8 cellular contexts compared by ENCODE assay signal in genomic region chr11:117986981-117987495, GRCh38. TPM values are rescaled to one million over a fixed set of nuclear protein-coding genes. Genes with fewer than 3 reads are reported as not detected.
DNase-seq lines count a peak whose midpoint lies in the region; ATAC-seq and TF ChIP-seq lines count a peak whose summit lies in the region.

No MANE protein-coding gene starts in this region.

- H3K36me3 Mint-ChIP-seq in GM23338 (ENCODE audit: low read depth) (no peaks in the 10 kb centered on the region), osteocyte (ENCODE audit: unreplicated experiment) (no peaks in the 10 kb centered on the region)

- H3K27ac Mint-ChIP-seq in GM23338 (no peak overlapping the region), osteocyte (ENCODE audit: unreplicated experiment) (no peak overlapping the region)

- H3K4me3 Mint-ChIP-seq in GM23338 = peak overlapping the region; percentile 72
- peak overlapping the region; percentile 44 for H3K4me3 Mint-ChIP-seq in osteocyte (ENCODE audit: unreplicated experiment)

- peaks cover 33% of the 10 kb centered on the region for H3K27me3 ChIP-seq in GM23338 (ENCODE audit: insufficient read depth)
- H3K27me3 ChIP-seq in mammary epithelial cell (ENCODE audit: insufficient read depth, low read length) = no peaks in the 10 kb centered on the region

- H3K27ac ChIP-seq in GM23338 (ENCODE audit: low read depth) (no peak overlapping the region), mammary epithelial cell (ENCODE audit: insufficient read depth, low read depth, low read length) (no peak overlapping the region)

- peaks cover 30% of the 10 kb centered on the region for H3K27me3 Mint-ChIP-seq in GM23338 (ENCODE audit: insufficient read depth, low read depth, poor library complexity)
- H3K27me3 Mint-ChIP-seq in osteocyte (ENCODE audit: unreplicated experiment) = peaks cover 45% of the 10 kb centered on the region

- H3F3A ChIP-seq in GM23338 (replicated peaks; ENCODE audit: low read depth) = no peaks in the 10 kb centered on the region

- H3K4me1 ChIP-seq in GM23338 (ENCODE audit: insufficient read depth) (peaks cover 5% of the 10 kb centered on the region; the same call in 1 of the 2 replicates), mammary epithelial cell (ENCODE audit: insufficient read depth, low read length) (peaks cover 12% of the 10 kb centered on the region)

- ATAC-seq in GM23338 = no peak
- ATAC-seq in HG03139 (IDR thresholded peaks at IDR 0.05; ENCODE audit: unreplicated experiment) = no peak
- ATAC-seq in sciatic nerve = no peak

- 79% methylated on average over 12 of the region's 14 CpGs for WGBS in mammary epithelial cell (ENCODE audit: low coverage, missing lambda C conversion rate)

- H3K79me2 ChIP-seq in GM23338 (replicated peaks; ENCODE audit: insufficient read depth) = no peaks in the 10 kb centered on the region
- no peaks in the 10 kb centered on the region for H3K79me2 ChIP-seq in mammary epithelial cell (ENCODE audit: insufficient read depth, low read length)

- H3K36me3 ChIP-seq in GM23338 (ENCODE audit: insufficient read depth) = no peaks in the 10 kb centered on the region
- no peaks in the 10 kb centered on the region for H3K36me3 ChIP-seq in mammary epithelial cell (ENCODE audit: insufficient read depth, low read length)

- BruUV-seq in mammary epithelial cell (replicated peaks; lab: Mats Ljungman, UMichigan) = no TSS peak

- dilution Hi-C loops in mammary epithelial cell (cut with HindIII; ENCODE audit: low sequenced_read_pairs) = no loop called here

- H3K9me3 Mint-ChIP-seq in GM23338 (peaks cover 5% of the 10 kb centered on the region; the same call in 1 of the 3 replicates), osteocyte (ENCODE audit: unreplicated experiment) (no peaks in the 10 kb centered on the region)

- no peaks in the 10 kb centered on the region for H3K9me2 ChIP-seq in GM23338 (ENCODE audit: insufficient read depth)

- intact Hi-C loops in mammary epithelial cell (cut with micrococcal nuclease) = no loop called here
- intact Hi-C loops in sciatic nerve (cut with DNase I) = no loop called here

- TF ChIP-seq CTCF in GM10266 (IDR thresholded peaks at IDR 0.05; ENCODE audit: control insufficient read depth, insufficient read depth, low read depth, missing control alignments) (no peak), GM23338 (conservative IDR thresholded peaks at IDR 0.05; ENCODE audit: low read depth in 2 of 2) (no peak), mammary epithelial cell (conservative IDR thresholded peaks at IDR 0.05 in 1 of 2, IDR thresholded peaks at IDR 0.05 in 1 of 2; ENCODE audit: extremely low read depth in 1 of 2, insufficient read depth in 1 of 2, low read depth in 1 of 2, low read length in 2 of 2) (no peak), osteocyte (IDR thresholded peaks at IDR 0.05) (no peak)

- H2AFZ ChIP-seq in GM23338 (peak overlapping the region; percentile 99; the same call in 1 of the 2 replicates), mammary epithelial cell (ENCODE audit: low read depth, low read length) (peak overlapping the region; percentile 86)

- peak; percentile 83 for DNase-seq in GM10266 (ENCODE audit: extremely low spot score)
- DNase-seq in GM23338 (ENCODE audit: low spot score) = no peak
- DNase-seq in RKO (ENCODE audit: low spot score) = peak; percentile 37
- DNase-seq in mammary epithelial cell = peak; percentile 39
- no peak for DNase-seq in osteocyte (ENCODE audit: extremely low spot score, unreplicated experiment)
- no peak for DNase-seq in NCI-H2107 (lab: John Stamatoyannopoulos, UW)
- no peak for DNase-seq in sciatic nerve (ENCODE audit: low spot score)

- H3K9ac ChIP-seq in mammary epithelial cell (ENCODE audit: insufficient read depth, low read length) = no peak overlapping the region

- CTCF ChIA-PET in mammary epithelial cell (lab: Charles Lee; ENCODE audit: low non-redundant PET) = no interaction called here

- in situ Hi-C loops in mammary epithelial cell (cut with MboI; ENCODE audit: low sequenced_read_pairs in 2 of 2) = no loop called here

- H3K4me1 Mint-ChIP-seq in GM23338 (peaks cover 12% of the 10 kb centered on the region; the same call in 2 of the 3 replicates), osteocyte (ENCODE audit: unreplicated experiment) (peaks cover 8% of the 10 kb centered on the region)

- no peaks in the 10 kb centered on the region for H3K9me3 ChIP-seq in mammary epithelial cell (replicated peaks; ENCODE audit: insufficient read depth, low read length)

- H3K4me2 ChIP-seq in GM23338 (peak overlapping the region; percentile 90), mammary epithelial cell (ENCODE audit: insufficient read depth, low read depth, low read length) (no peak overlapping the region)

- H3K4me3 ChIP-seq in GM23338 = peak overlapping the region; percentile 79
- H3K4me3 ChIP-seq in mammary epithelial cell (replicated peaks in 1 of 3; ENCODE audit: insufficient read depth in 1 of 3, low read depth in 2 of 3, low read length in 3 of 3) = no peak overlapping the region

- H4K20me1 ChIP-seq in GM23338 (replicated peaks; ENCODE audit: insufficient read depth) (no peaks in the 10 kb centered on the region), mammary epithelial cell (ENCODE audit: insufficient read depth, low read length) (no peaks in the 10 kb centered on the region)

TF ChIP-seq in GM23338, 12 proteins besides CTCF, POLR2A, EP300 and RAD21 (continues in another document):
- TF ChIP-seq EZH2phosphoT487 (IDR thresholded peaks at IDR 0.05; ENCODE audit: unreplicated experiment) (no peak), ZNF114 (CRISPR knock-in tag; IDR thresholded peaks at IDR 0.05) (no peak), REST (IDR thresholded peaks at IDR 0.05; ENCODE audit: unreplicated experiment) (no peak), JUNB (IDR thresholded peaks at IDR 0.05; ENCODE audit: unreplicated experiment) (no peak), NANOG (IDR thresholded peaks at IDR 0.05; ENCODE audit: borderline replicate concordance) (no peak), ZNF331 (CRISPR knock-in tag; IDR thresholded peaks at IDR 0.05; ENCODE audit: low read depth) (no peak), STAT1 (IDR thresholded peaks at IDR 0.05; ENCODE audit: unreplicated experiment) (no peak), ETS1 (IDR thresholded peaks at IDR 0.05) (no peak)

RNA-seq across cellular contexts. Expression of gene IL10RA, which starts 0.8 kb away (rescaled TPM):
- total RNA-seq in GM23338 (2014; rRNA removed; shearing (Covaris generic)) = 0.10 and 0.23 TPM in 2 replicates
- polyA plus RNA-seq in GM23338 (2016; fragmentation: Nextera tagmentation; extraction: Ambion mirVana) (not detected in 2 replicates), mammary epithelial cell (0.19 TPM)
- total RNA-seq in mammary epithelial cell (not detected), osteocyte (not detected in 2 replicates), sciatic nerve (29.5 TPM)
- polyA minus RNA-seq in mammary epithelial cell = not detected

RNA-seq across cellular contexts. Expression of gene TMPRSS13, which starts 57.8 kb away (rescaled TPM):
- 0.08 and 0.31 TPM in 2 replicates for total RNA-seq in GM23338 (2014; rRNA removed; shearing (Covaris generic))
- polyA plus RNA-seq in GM23338 (2016; fragmentation: Nextera tagmentation; extraction: Ambion mirVana) (0.10 TPM in 1 of 2 replicates, not detected in the other), mammary epithelial cell (0.12 TPM)
- total RNA-seq in mammary epithelial cell (under 1 TPM in 1 of 2 donors, not detected in 1; under 0.01 TPM), osteocyte (not detected in 2 replicates), sciatic nerve (0.58 TPM)
- not detected for polyA minus RNA-seq in mammary epithelial cell

Comparison
In these comparisons a context has a peak if more than half of its experiments do, and no peak if none do; other contexts are left out.
1. DNase-seq: peak in GM10266 (single experiment), RKO (single experiment) and mammary epithelial cell (single experiment); none in GM23338 (single experiment), osteocyte (single experiment), NCI-H2107 (single experiment) and sciatic nerve (single experiment).
2. RNA of gene IL10RA, which starts 0.8 kb away (total RNA-seq): 29.5 TPM in sciatic nerve (single experiment); not detected in mammary epithelial cell, 0.10 to 0.23 TPM in GM23338 and not detected in osteocyte; every median in the first group is over 10 times any median in the second.